In the genomic region with DNA sequence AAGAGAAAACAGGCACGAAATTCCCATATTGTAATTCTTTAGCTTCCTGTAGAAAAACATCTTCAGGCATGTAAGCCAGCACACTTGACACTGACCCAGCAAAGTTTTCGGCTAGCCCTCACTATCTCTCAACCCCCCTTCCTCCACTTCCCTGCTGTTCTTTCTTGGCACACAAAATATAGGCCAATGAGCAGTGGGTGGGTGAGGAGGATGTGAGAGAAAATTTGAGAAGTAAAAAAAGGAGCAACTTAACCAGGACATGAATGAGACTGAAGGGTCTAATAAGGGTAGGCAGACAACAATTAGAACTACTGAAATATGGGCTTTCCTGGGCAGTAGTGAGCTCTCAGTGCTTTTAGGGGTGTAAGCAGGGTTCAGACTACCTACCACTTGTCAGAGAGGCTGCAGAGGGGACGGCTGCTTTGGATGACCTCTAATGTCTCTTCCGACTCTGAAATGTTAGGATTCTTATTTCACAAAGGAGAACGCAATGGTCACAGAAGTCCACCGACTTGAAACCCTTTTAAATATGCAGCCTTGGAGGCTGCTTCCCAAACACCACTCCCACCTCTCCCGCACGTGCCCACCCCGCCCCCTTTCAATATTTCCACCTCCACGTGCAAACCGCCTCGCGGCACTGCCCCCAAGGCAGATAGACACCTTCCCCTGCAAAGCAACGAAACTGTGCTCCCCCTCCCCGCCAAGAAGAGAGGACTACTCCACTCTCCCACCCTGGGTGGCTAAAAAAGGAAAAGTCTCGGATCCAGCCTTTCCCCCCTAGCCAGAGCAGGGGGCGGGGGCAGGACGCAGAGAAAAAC, we compare ENCODE assay signal across 8 cellular contexts. TPM values are rescaled to one million over a fixed set of nuclear protein-coding genes. Genes with fewer than 3 reads are reported as not detected.
DNase-seq lines count a peak whose midpoint lies in the region; ATAC-seq, FAIRE-seq and TF ChIP-seq lines count a peak whose summit lies in the region.

No MANE protein-coding gene starts in this region.

- H3K36me3 ChIP-seq in K562 (ENCODE audit: control insufficient read depth, insufficient read depth, low read length): peaks cover 66% of the 10 kb centered on the region
- H3K36me3 ChIP-seq in keratinocyte (ENCODE audit: control insufficient read depth in 2 of 2, extremely low read depth in 1 of 2, insufficient read depth in 2 of 2, low read length in 2 of 2): peaks cover 0 to 9% of the 10 kb centered on the region in 2 experiments

- in situ Hi-C loops in K562 (cut with MboI): no loop called here

- TF ChIP-seq POLR2A in K562 (conservative IDR thresholded peaks at IDR 0.05): no peak

- H4K20me1 ChIP-seq in K562 (replicated peaks; ENCODE audit: control insufficient read depth, insufficient read depth, low read length) (peaks cover 11% of the 10 kb centered on the region), keratinocyte (ENCODE audit: control insufficient read depth, extremely low read depth, insufficient read depth, low read length) (no peaks in the 10 kb centered on the region)

- DNase-seq in NCI-H510A (lab: John Stamatoyannopoulos, UW) (peak; percentile 24), NCI-H510A treated with DMSO at 0.1 percent for 48 hours (lab: John Stamatoyannopoulos, UW) (no peak), NCI-H748 (lab: John Stamatoyannopoulos, UW; ENCODE audit: unreplicated experiment) (peak; percentile 45), K562 (ENCODE audit: extremely low read depth in 1 of 4, low spot score in 3 of 4) (peak; percentile 40 to 72 (median 46)), keratinocyte (ENCODE audit: low read depth, low spot score) (no peak), superior temporal gyrus (ENCODE audit: extremely low spot score) (no peak)
- DNase-seq in stimulated activated CD8-positive, alpha-beta memory T cell treated with anti-CD3 and anti-CD28 coated beads, Interleukin-4, amount 100 ng/mL, for 24 hours (ENCODE audit: low read depth): peak; percentile 5

- ATAC-seq in K562 (peak; percentile 28), GM18511 (IDR thresholded peaks at IDR 0.05; ENCODE audit: unreplicated experiment) (no peak)

- CTCF ChIA-PET in K562 (lab: Yijun Ruan, JAX; ENCODE audit: low intra/inter-chr PET ratio): no interaction called here

- peak overlapping the region; percentile 98 for H3K27ac ChIP-seq in K562 (ENCODE audit: extremely low read depth, low read depth, low read length)
- peak overlapping the region; percentile 100 for H3K27ac ChIP-seq in keratinocyte (ENCODE audit: control insufficient read depth, insufficient read depth, low read length)

- 3% methylated on average over 17 of the region's 18 CpGs for WGBS in K562 (ENCODE audit: insufficient coverage, low coverage, missing lambda C conversion rate)

- peak; percentile 44 for FAIRE-seq in K562 (lab: Jason Lieb, UNC)
- no peak for FAIRE-seq in keratinocyte (lab: Jason Lieb, UNC)

- no peak for TF ChIP-seq EP300 in K562 (IDR thresholded peaks at IDR 0.05; ENCODE audit: low read length)

- H3K4me2 ChIP-seq in K562 (ENCODE audit: insufficient read depth, low read length): peak overlapping the region; percentile 98
- H3K4me2 ChIP-seq in keratinocyte (ENCODE audit: control insufficient read depth, extremely low read depth, insufficient read depth, low read depth, low read length): peak overlapping the region; percentile 82

- BruUV-seq in K562 (replicated peaks; lab: Mats Ljungman, UMichigan): no TSS peak

- POLR2A ChIA-PET in K562 (lab: Yijun Ruan, JAX): interaction anchor here (0.6 to 0.7 kb wide), 2 partner anchors 62 to 181 kb away, joined by 3 to 5 read pairs; no protein-coding TSS in a partner anchor

- TF ChIP-seq RAD21 in K562 (CRISPR knock-in tag; conservative IDR thresholded peaks at IDR 0.05 in 1 of 2, IDR thresholded peaks at IDR 0.05 in 1 of 2): no peak

- dilution Hi-C loops in keratinocyte (cut with MboI; ENCODE audit: extremely low pct_ligation_motif_present, low sequenced_read_pairs): no loop called here

- H3K79me2 ChIP-seq in K562 (ENCODE audit: control insufficient read depth, insufficient read depth, low read length) (peaks cover 99% of the 10 kb centered on the region), keratinocyte (ENCODE audit: control insufficient read depth, insufficient read depth, low read length) (peaks cover 92% of the 10 kb centered on the region)

- H3K4me3 ChIP-seq in K562: peak overlapping the region; percentile 86
- peak overlapping the region; percentile 83 to 95 (median 94) for H3K4me3 ChIP-seq in keratinocyte (ENCODE audit: control insufficient read depth in 2 of 3, extremely low read depth in 1 of 3, insufficient read depth in 2 of 3, low read depth in 1 of 3, low read length in 3 of 3)

- H3K9ac ChIP-seq in K562 (ENCODE audit: insufficient read depth in 1 of 2, low read depth in 2 of 2, low read length in 2 of 2) (peak overlapping the region; percentile 96 to 98), keratinocyte (ENCODE audit: control insufficient read depth, extremely low read depth, insufficient read depth, low read length) (peak overlapping the region; percentile 98)

- intact Hi-C loops in K562 (cut with micrococcal nuclease): no loop called here

- TF ChIP-seq CTCF in K562 (IDR thresholded peaks at IDR 0.05 in 2 of 3, conservative IDR thresholded peaks at IDR 0.05 in 1 of 3; ENCODE audit: insufficient read depth in 2 of 3, low read depth in 1 of 3, low read length in 3 of 3): no peak
- no peak for TF ChIP-seq CTCF in keratinocyte (optimal IDR thresholded peaks at IDR 0.05 in 1 of 3, IDR thresholded peaks at IDR 0.05 in 1 of 3, conservative IDR thresholded peaks at IDR 0.05 in 1 of 3; ENCODE audit: extremely low read depth in 1 of 3, insufficient read depth in 2 of 3, low read length in 3 of 3)

- peaks cover 16 to 24% of the 10 kb centered on the region in 2 experiments; a peak in 4 of 5 replicates for H3K4me1 ChIP-seq in K562 (replicated peaks in 1 of 2; ENCODE audit: control insufficient read depth in 2 of 2, insufficient read depth in 2 of 2, low read length in 2 of 2)
- peaks cover 36% of the 10 kb centered on the region for H3K4me1 ChIP-seq in keratinocyte (ENCODE audit: control insufficient read depth, extremely low read depth, insufficient read depth, low read length)

- no peaks in the 10 kb centered on the region for H3K9me1 ChIP-seq in K562 (ENCODE audit: control insufficient read depth, insufficient read depth, low read length)
- H3K9me1 ChIP-seq in keratinocyte (ENCODE audit: control insufficient read depth, extremely low read depth, insufficient read depth, low read length): peaks cover 2% of the 10 kb centered on the region

- no peak overlapping the region for H2AFZ ChIP-seq in K562 (ENCODE audit: low read depth, low read length)
- no peak overlapping the region for H2AFZ ChIP-seq in keratinocyte (ENCODE audit: control insufficient read depth, low read length)

- H3K9me3 ChIP-seq in K562 (replicated peaks; ENCODE audit: control insufficient read depth, insufficient read depth, low read depth, low read length) (no peaks in the 10 kb centered on the region), keratinocyte (ENCODE audit: control insufficient read depth, low read depth, low read length) (no peaks in the 10 kb centered on the region)

- H3K27me3 ChIP-seq in K562 (ENCODE audit: control insufficient read depth in 2 of 2, insufficient read depth in 2 of 2, low read length in 2 of 2): no peaks in the 10 kb centered on the region
- H3K27me3 ChIP-seq in keratinocyte (ENCODE audit: control insufficient read depth, extremely low read depth, insufficient read depth, low read length): no peaks in the 10 kb centered on the region

RNA-seq across cellular contexts. Expression of gene MBTD1, which starts 0.9 kb away (rescaled TPM):
- total RNA-seq in K562 (2011; cell fraction: chromatin; rRNA removed; ENCODE audit: low replicate concordance): 30.7 and 89.6 TPM in 2 replicates
- 16.0 and 22.6 TPM in 2 replicates for total RNA-seq in K562 (2011; cell fraction: nucleolus; rRNA removed)
- 44.5 and 76.7 TPM in 2 replicates for total RNA-seq in K562 (2011; cell fraction: nucleoplasm; rRNA removed)
- 9.5 and 11.0 TPM in 2 replicates for total RNA-seq in K562 (2014; rRNA removed)
- total RNA-seq in K562 (2014; rRNA removed; fragmentation: Illumina TruSeq; extraction: Trizol): 16.4 and 18.8 TPM in 2 replicates
- total RNA-seq in K562 (2015; rRNA removed; fragmentation: Illumina TruSeq; extraction: Trizol): 11.7 and 12.4 TPM in 2 replicates
- 16.0 and 16.8 TPM in 2 replicates for total RNA-seq in K562 (2021)
- 19.2 and 26.3 TPM in 2 replicates for polyA plus RNA-seq in K562 (2011; rRNA removed)
- 3.6 and 8.7 TPM in 2 replicates for polyA plus RNA-seq in K562 (2011; cell fraction: cytosol; rRNA removed)
- 15.2 and 20.2 TPM in 2 replicates for polyA plus RNA-seq in K562 (2011; cell fraction: nucleus; rRNA removed)
- polyA plus RNA-seq in K562 (2012): 10.3 and 12.2 TPM in 2 replicates
- 16.3 and 17.0 TPM in 2 replicates for polyA plus RNA-seq in K562 (2014; fragmentation: Illumina TruSeq; extraction: Trizol)
- polyA plus RNA-seq in K562 (2014; fragmentation: Nextera tagmentation; extraction: Ambion mirVana): 1 to 10 TPM; 2.1 to 2.8 TPM
- 13.3 and 15.6 TPM in 2 replicates for polyA plus RNA-seq in K562 (2014; rRNA removed)
- 36.5 and 43.2 TPM in 2 replicates for polyA minus RNA-seq in K562 (2011; rRNA and poly(A)+ RNA removed)
- 9.4 and 10.2 TPM in 2 replicates for polyA minus RNA-seq in K562 (2011; cell fraction: cytosol; rRNA and poly(A)+ RNA removed)
- polyA minus RNA-seq in K562 (2011; cell fraction: nucleus; rRNA and poly(A)+ RNA removed): 23.3 and 40.5 TPM in 2 replicates
- 2.5 to 7.0 TPM (median 4.5 TPM) in 3 replicates for polyA plus RNA-seq in keratinocyte
- polyA plus RNA-seq in keratinocyte (2011; ENCODE audit: low read depth): 7.7 TPM
- polyA plus RNA-seq in keratinocyte (2011; cell fraction: cytosol; rRNA removed): 1.8 and 4.2 TPM in 2 replicates
- 8.9 and 11.9 TPM in 2 replicates for polyA plus RNA-seq in keratinocyte (2011; cell fraction: nucleus; rRNA removed)
- polyA plus RNA-seq in keratinocyte (2012; ENCODE audit: low replicate concordance): 3.0 and 5.8 TPM in 2 replicates
- polyA minus RNA-seq in keratinocyte: 1.8 to 12.0 TPM (median 3.8 TPM) in 3 replicates
- polyA minus RNA-seq in keratinocyte (2011; cell fraction: cytosol; rRNA and poly(A)+ RNA removed): 3.1 TPM
- polyA minus RNA-seq in keratinocyte (2011; cell fraction: nucleus; rRNA and poly(A)+ RNA removed): 7.6 and 17.5 TPM in 2 replicates

RNA-seq across cellular contexts. Expression of gene UTP18, which starts 1.4 kb away (rescaled TPM):
- total RNA-seq in K562 (2011; cell fraction: chromatin; rRNA removed; ENCODE audit: low replicate concordance): 12.6 and 45.1 TPM in 2 replicates
- total RNA-seq in K562 (2011; cell fraction: nucleolus; rRNA removed): 9.2 and 12.0 TPM in 2 replicates
- total RNA-seq in K562 (2011; cell fraction: nucleoplasm; rRNA removed): 18.6 and 20.9 TPM in 2 replicates
- total RNA-seq in K562 (2014; rRNA removed) (66.7 and 72.3 TPM in 2 replicates), K562 (2014; rRNA removed; fragmentation: Illumina TruSeq; extraction: Trizol) (99.2 and 108 TPM in 2 replicates), K562 (2015; rRNA removed; fragmentation: Illumina TruSeq; extraction: Trizol) (84.1 and 84.4 TPM in 2 replicates), K562 (2021) (72.0 and 79.8 TPM in 2 replicates)
- polyA plus RNA-seq in K562 (2011; rRNA removed) (48.8 and 72.9 TPM in 2 replicates), K562 (2014; fragmentation: Illumina TruSeq; extraction: Trizol) (57.5 and 63.1 TPM in 2 replicates), K562 (2014; fragmentation: Nextera tagmentation; extraction: Ambion mirVana) (10 to 100 TPM; 31.1 to 31.4 TPM), K562 (2014; rRNA removed) (65.0 and 65.7 TPM in 2 replicates), keratinocyte (21.1 to 42.7 TPM (median 27.5 TPM) in 3 replicates)
- 11.1 and 18.4 TPM in 2 replicates for polyA plus RNA-seq in K562 (2011; cell fraction: cytosol; rRNA removed)
- polyA plus RNA-seq in K562 (2011; cell fraction: nucleus; rRNA removed): 13.8 and 23.0 TPM in 2 replicates
- polyA plus RNA-seq in K562 (2012): 48.6 and 62.6 TPM in 2 replicates
- 42.5 and 44.3 TPM in 2 replicates for polyA minus RNA-seq in K562 (2011; rRNA and poly(A)+ RNA removed)
- 15.7 and 25.7 TPM in 2 replicates for polyA minus RNA-seq in K562 (2011; cell fraction: cytosol; rRNA and poly(A)+ RNA removed)
- 10.1 and 19.7 TPM in 2 replicates for polyA minus RNA-seq in K562 (2011; cell fraction: nucleus; rRNA and poly(A)+ RNA removed)
- 19.0 TPM for polyA plus RNA-seq in keratinocyte (2011; ENCODE audit: low read depth)
- polyA plus RNA-seq in keratinocyte (2011; cell fraction: cytosol; rRNA removed): 20.2 and 33.3 TPM in 2 replicates
- polyA plus RNA-seq in keratinocyte (2011; cell fraction: nucleus; rRNA removed): 22.9 and 33.2 TPM in 2 replicates
- polyA plus RNA-seq in keratinocyte (2012; ENCODE audit: low replicate concordance): 35.8 and 36.7 TPM in 2 replicates
- 1.5 to 16.2 TPM (median 7.1 TPM) in 3 replicates for polyA minus RNA-seq in keratinocyte
- 10.6 TPM for polyA minus RNA-seq in keratinocyte (2011; cell fraction: cytosol; rRNA and poly(A)+ RNA removed)
- polyA minus RNA-seq in keratinocyte (2011; cell fraction: nucleus; rRNA and poly(A)+ RNA removed): 5.8 and 12.0 TPM in 2 replicates

Comparison
In these comparisons a context has a peak if more than half of its experiments do, and no peak if none do; other contexts are left out.
1. DNase-seq: peak in NCI-H510A (single experiment), NCI-H748 (single experiment), K562 (4 of 4) and stimulated activated CD8-positive, alpha-beta memory T cell treated with anti-CD3 and anti-CD28 coated beads, Interleukin-4, amount 100 ng/mL, for 24 hours (single experiment); none in NCI-H510A treated with DMSO at 0.1 percent for 48 hours (single experiment), keratinocyte (single experiment) and superior temporal gyrus (single experiment).